Comparison of ENCODE assay signal across 3 cellular contexts in the genomic region with DNA sequence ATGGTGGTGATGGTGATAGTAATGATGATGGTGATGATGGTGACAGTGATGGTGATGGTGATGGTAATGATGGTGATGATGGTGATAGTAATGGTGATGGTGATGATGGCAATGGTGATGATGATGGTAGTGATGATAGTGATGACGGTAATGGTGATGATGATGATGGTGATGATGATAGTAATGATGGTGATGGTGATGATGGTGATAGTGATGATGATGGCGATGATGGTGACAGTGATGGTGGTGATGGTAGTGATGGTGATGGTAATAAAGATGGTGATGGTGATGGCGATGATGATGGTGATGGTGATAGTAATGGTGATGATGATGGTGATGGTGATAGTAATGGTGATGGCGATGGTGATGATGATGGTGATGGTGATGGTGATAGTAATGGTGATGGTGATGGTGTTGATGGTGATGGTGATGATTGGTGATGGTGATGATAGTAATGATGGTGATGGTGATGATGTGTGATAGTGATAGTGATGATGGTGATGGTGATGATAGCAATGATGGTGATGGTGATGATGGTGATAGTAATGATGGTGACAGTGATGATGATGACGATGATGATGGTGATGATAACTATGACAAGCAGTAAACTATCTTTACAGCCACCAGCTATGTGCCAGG.
TF ChIP-seq lines count a peak whose summit lies in the region.

No MANE protein-coding gene starts in this region.

TF ChIP-seq in HEK293, 187 proteins besides CTCF, POLR2A, EP300 and RAD21:
- TF ChIP-seq, protein P1, sequence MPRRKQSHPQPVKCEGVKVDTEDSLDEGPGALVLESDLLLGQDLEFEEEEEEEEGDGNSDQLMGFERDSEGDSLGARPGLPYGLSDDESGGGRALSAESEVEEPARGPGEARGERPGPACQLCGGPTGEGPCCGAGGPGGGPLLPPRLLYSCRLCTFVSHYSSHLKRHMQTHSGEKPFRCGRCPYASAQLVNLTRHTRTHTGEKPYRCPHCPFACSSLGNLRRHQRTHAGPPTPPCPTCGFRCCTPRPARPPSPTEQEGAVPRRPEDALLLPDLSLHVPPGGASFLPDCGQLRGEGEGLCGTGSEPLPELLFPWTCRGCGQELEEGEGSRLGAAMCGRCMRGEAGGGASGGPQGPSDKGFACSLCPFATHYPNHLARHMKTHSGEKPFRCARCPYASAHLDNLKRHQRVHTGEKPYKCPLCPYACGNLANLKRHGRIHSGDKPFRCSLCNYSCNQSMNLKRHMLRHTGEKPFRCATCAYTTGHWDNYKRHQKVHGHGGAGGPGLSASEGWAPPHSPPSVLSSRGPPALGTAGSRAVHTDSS (tag by site-specific recombination; IDR thresholded peaks at IDR 0.05), result peak; percentile 98
- TF ChIP-seq EGR2 (tag by site-specific recombination; IDR thresholded peaks at IDR 0.05; ENCODE audit: low read depth), result no peak
- TF ChIP-seq RBAK (tag by site-specific recombination; IDR thresholded peaks at IDR 0.05), result no peak
- TF ChIP-seq ZNF114 (tag by site-specific recombination; IDR thresholded peaks at IDR 0.05), result 0 out of 2 replicates have a peak, but pooled peaks have one; percentile 35
- TF ChIP-seq, protein P2, sequence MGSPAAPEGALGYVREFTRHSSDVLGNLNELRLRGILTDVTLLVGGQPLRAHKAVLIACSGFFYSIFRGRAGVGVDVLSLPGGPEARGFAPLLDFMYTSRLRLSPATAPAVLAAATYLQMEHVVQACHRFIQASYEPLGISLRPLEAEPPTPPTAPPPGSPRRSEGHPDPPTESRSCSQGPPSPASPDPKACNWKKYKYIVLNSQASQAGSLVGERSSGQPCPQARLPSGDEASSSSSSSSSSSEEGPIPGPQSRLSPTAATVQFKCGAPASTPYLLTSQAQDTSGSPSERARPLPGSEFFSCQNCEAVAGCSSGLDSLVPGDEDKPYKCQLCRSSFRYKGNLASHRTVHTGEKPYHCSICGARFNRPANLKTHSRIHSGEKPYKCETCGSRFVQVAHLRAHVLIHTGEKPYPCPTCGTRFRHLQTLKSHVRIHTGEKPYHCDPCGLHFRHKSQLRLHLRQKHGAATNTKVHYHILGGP (tag by site-specific recombination; IDR thresholded peaks at IDR 0.05), result 0 out of 2 replicates have a peak, but pooled peaks have one; percentile 9
- TF ChIP-seq ZNF549 (tag by site-specific recombination; IDR thresholded peaks at IDR 0.05), result no peak
- TF ChIP-seq ZNF544 (tag by site-specific recombination; IDR thresholded peaks at IDR 0.05), result no peak
- 0 out of 2 replicates have a peak, but pooled peaks have one; percentile 9 for TF ChIP-seq ZNF266 (tag by site-specific recombination; IDR thresholded peaks at IDR 0.05; ENCODE audit: low read depth)
- TF ChIP-seq, protein P3, sequence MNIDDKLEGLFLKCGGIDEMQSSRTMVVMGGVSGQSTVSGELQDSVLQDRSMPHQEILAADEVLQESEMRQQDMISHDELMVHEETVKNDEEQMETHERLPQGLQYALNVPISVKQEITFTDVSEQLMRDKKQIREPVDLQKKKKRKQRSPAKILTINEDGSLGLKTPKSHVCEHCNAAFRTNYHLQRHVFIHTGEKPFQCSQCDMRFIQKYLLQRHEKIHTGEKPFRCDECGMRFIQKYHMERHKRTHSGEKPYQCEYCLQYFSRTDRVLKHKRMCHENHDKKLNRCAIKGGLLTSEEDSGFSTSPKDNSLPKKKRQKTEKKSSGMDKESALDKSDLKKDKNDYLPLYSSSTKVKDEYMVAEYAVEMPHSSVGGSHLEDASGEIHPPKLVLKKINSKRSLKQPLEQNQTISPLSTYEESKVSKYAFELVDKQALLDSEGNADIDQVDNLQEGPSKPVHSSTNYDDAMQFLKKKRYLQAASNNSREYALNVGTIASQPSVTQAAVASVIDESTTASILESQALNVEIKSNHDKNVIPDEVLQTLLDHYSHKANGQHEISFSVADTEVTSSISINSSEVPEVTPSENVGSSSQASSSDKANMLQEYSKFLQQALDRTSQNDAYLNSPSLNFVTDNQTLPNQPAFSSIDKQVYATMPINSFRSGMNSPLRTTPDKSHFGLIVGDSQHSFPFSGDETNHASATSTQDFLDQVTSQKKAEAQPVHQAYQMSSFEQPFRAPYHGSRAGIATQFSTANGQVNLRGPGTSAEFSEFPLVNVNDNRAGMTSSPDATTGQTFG (tag by site-specific recombination; IDR thresholded peaks at IDR 0.05; ENCODE audit: borderline replicate concordance), result peak; percentile 25; the same call in 1 of the 2 replicates
- TF ChIP-seq ZNF146 (tag by site-specific recombination; IDR thresholded peaks at IDR 0.05), result no peak
TF ChIP-seq in HEK293: peak in this region for 5.

TF ChIP-seq in IMR-90, 13 proteins besides CTCF, POLR2A, EP300 and RAD21:
- TF ChIP-seq MXI1 (IDR thresholded peaks at IDR 0.05; ENCODE audit: borderline replicate concordance, low read depth, low read length) (no peak), SMC3 (IDR thresholded peaks at IDR 0.05; ENCODE audit: low read depth, low read length) (no peak), RCOR1 (IDR thresholded peaks at IDR 0.05; ENCODE audit: insufficient replicate concordance, low read length) (no peak), CHD1 (IDR thresholded peaks at IDR 0.05; ENCODE audit: low read depth, low read length) (no peak)
- TF ChIP-seq, protein P4, sequence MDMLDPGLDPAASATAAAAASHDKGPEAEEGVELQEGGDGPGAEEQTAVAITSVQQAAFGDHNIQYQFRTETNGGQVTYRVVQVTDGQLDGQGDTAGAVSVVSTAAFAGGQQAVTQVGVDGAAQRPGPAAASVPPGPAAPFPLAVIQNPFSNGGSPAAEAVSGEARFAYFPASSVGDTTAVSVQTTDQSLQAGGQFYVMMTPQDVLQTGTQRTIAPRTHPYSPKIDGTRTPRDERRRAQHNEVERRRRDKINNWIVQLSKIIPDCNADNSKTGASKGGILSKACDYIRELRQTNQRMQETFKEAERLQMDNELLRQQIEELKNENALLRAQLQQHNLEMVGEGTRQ (IDR thresholded peaks at IDR 0.05; ENCODE audit: low read depth, low read length), result no peak
- TF ChIP-seq, protein P5, sequence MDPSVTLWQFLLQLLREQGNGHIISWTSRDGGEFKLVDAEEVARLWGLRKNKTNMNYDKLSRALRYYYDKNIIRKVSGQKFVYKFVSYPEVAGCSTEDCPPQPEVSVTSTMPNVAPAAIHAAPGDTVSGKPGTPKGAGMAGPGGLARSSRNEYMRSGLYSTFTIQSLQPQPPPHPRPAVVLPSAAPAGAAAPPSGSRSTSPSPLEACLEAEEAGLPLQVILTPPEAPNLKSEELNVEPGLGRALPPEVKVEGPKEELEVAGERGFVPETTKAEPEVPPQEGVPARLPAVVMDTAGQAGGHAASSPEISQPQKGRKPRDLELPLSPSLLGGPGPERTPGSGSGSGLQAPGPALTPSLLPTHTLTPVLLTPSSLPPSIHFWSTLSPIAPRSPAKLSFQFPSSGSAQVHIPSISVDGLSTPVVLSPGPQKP (IDR thresholded peaks at IDR 0.05; ENCODE audit: borderline replicate concordance, low read depth, low read length), result no peak

TF ChIP-seq in H1, 55 proteins besides CTCF, POLR2A, EP300 and RAD21:
- TF ChIP-seq RXRA (IDR thresholded peaks at IDR 0.05; ENCODE audit: insufficient read depth, low read depth, low read length), result no peak
- TF ChIP-seq SP4 (IDR thresholded peaks at IDR 0.05; ENCODE audit: low read length), result no peak
TF ChIP-seq in H1: peak in this region for 0.
